In genomic region chr22:37457093-37457893, GRCh38 we compare ENCODE assay signal across 8 cellular contexts. TPM values are rescaled to one million over a fixed set of nuclear protein-coding genes. Genes with fewer than 3 reads are reported as not detected.
DNase-seq lines count a peak whose midpoint lies in the region; ATAC-seq and TF ChIP-seq lines count a peak whose summit lies in the region.

No MANE protein-coding gene starts in this region.

- peaks cover 7% of the 10 kb centered on the region for H3K36me3 Mint-ChIP-seq in activated CD4-positive, alpha-beta memory T cell treated with anti-CD3 and anti-CD28 coated beads, Interleukin-2, amount 10 ng/mL, durations not matched to agents 7 days and 5 days (ENCODE audit: low read depth)
- peaks cover 5% of the 10 kb centered on the region for H3K36me3 Mint-ChIP-seq in effector memory CD8-positive, alpha-beta T cell (ENCODE audit: insufficient read depth)
- no peaks in the 10 kb centered on the region for H3K36me3 Mint-ChIP-seq in mesothelial cell of epicardium

- H3K9me3 Mint-ChIP-seq in activated CD4-positive, alpha-beta memory T cell treated with anti-CD3 and anti-CD28 coated beads, Interleukin-2, amount 10 ng/mL, durations not matched to agents 7 days and 5 days: no peaks in the 10 kb centered on the region
- H3K9me3 Mint-ChIP-seq in effector memory CD8-positive, alpha-beta T cell: no peaks in the 10 kb centered on the region
- H3K9me3 Mint-ChIP-seq in mesothelial cell of epicardium: no peaks in the 10 kb centered on the region

- DNase-seq in AG04450 (ENCODE audit: low read depth, low spot score) (no peak), GM19238 (ENCODE audit: insufficient read length, low spot score) (peak; percentile 82), NCI-H345 (lab: John Stamatoyannopoulos, UW) (peak; percentile 64), mesothelial cell of epicardium (ENCODE audit: low spot score in 2 of 2, unreplicated experiment in 2 of 2) (peak; percentile 67 to 91)
- peak; percentile 87 for DNase-seq in activated CD4-positive, alpha-beta memory T cell treated with anti-CD3 and anti-CD28 coated beads, Interleukin-2, amount 10 ng/mL, durations not matched to agents 7 days and 5 days
- DNase-seq in effector memory CD8-positive, alpha-beta T cell: peak; percentile 81 to 88 (median 85)
- peak; percentile 56 to 80 for DNase-seq in stimulated activated CD8-positive, alpha-beta memory T cell treated with anti-CD3 and anti-CD28 coated beads, Interleukin-4, amount 100 ng/mL, for 4 hours (ENCODE audit: low read depth in 2 of 2, low spot score in 1 of 2)

- peak; percentile 98 for ATAC-seq in effector memory CD8-positive, alpha-beta T cell (replicated peaks)
- no peak for ATAC-seq in HG03469 (IDR thresholded peaks at IDR 0.05; ENCODE audit: unreplicated experiment)

- POLR2A ChIA-PET in AG04450 (lab: Yijun Ruan, JAX): no interaction called here
- POLR2A ChIA-PET in activated CD4-positive, alpha-beta memory T cell treated with anti-CD3 and anti-CD28 coated beads, Interleukin-2, amount 10 ng/mL, durations not matched to agents 7 days and 5 days (lab: Charles Lee): interaction anchor here (0.6 to 2.5 kb wide), 3 partner anchors 140 to 190 kb away, joined by 3 to 17 read pairs (median 3); no protein-coding TSS in a partner anchor

- H3K4me1 Mint-ChIP-seq in activated CD4-positive, alpha-beta memory T cell treated with anti-CD3 and anti-CD28 coated beads, Interleukin-2, amount 10 ng/mL, durations not matched to agents 7 days and 5 days: peaks cover 4% of the 10 kb centered on the region
- peaks cover 0 to 6% of the 10 kb centered on the region in 2 donors for H3K4me1 Mint-ChIP-seq in effector memory CD8-positive, alpha-beta T cell (ENCODE audit: low read depth in 2 of 2)
- H3K4me1 Mint-ChIP-seq in mesothelial cell of epicardium: peaks cover 12% of the 10 kb centered on the region

- H3K4me3 Mint-ChIP-seq in activated CD4-positive, alpha-beta memory T cell treated with anti-CD3 and anti-CD28 coated beads, Interleukin-2, amount 10 ng/mL, durations not matched to agents 7 days and 5 days: no peak overlapping the region
- no peak overlapping the region for H3K4me3 Mint-ChIP-seq in effector memory CD8-positive, alpha-beta T cell
- no peak overlapping the region for H3K4me3 Mint-ChIP-seq in mesothelial cell of epicardium

- H3K27ac ChIP-seq in AG04450 (ENCODE audit: low read depth, low read length): no peak overlapping the region

- H3K27ac Mint-ChIP-seq in activated CD4-positive, alpha-beta memory T cell treated with anti-CD3 and anti-CD28 coated beads, Interleukin-2, amount 10 ng/mL, durations not matched to agents 7 days and 5 days: no peak overlapping the region
- no peak overlapping the region for H3K27ac Mint-ChIP-seq in effector memory CD8-positive, alpha-beta T cell
- no peak overlapping the region for H3K27ac Mint-ChIP-seq in mesothelial cell of epicardium

- H3K9me3 ChIP-seq in AG04450 (ENCODE audit: control insufficient read depth, insufficient read depth, low read length): peaks cover 4% of the 10 kb centered on the region

- TF ChIP-seq CTCF in AG04450 (IDR thresholded peaks at IDR 0.05; ENCODE audit: low read depth, low read length) (peak; percentile 96), mesothelial cell of epicardium (IDR thresholded peaks at IDR 0.05; ENCODE audit: unreplicated experiment) (peak; percentile 94)

- CTCF ChIA-PET in AG04450 (lab: Charles Lee): interaction anchor here (0.7 to 5.5 kb wide), 18 partner anchors 10 to 258 kb away, joined by 3 to 154 read pairs (median 5); no protein-coding TSS in a partner anchor
- CTCF ChIA-PET in activated CD4-positive, alpha-beta memory T cell treated with anti-CD3 and anti-CD28 coated beads, Interleukin-2, amount 10 ng/mL, durations not matched to agents 7 days and 5 days (lab: Charles Lee): interaction anchor here (0.6 to 4.5 kb wide), 11 partner anchors 15 to 378 kb away, joined by 3 to 53 read pairs (median 3); no protein-coding TSS in a partner anchor

- no peaks in the 10 kb centered on the region for H3K27me3 Mint-ChIP-seq in activated CD4-positive, alpha-beta memory T cell treated with anti-CD3 and anti-CD28 coated beads, Interleukin-2, amount 10 ng/mL, durations not matched to agents 7 days and 5 days
- no peaks in the 10 kb centered on the region for H3K27me3 Mint-ChIP-seq in effector memory CD8-positive, alpha-beta T cell
- H3K27me3 Mint-ChIP-seq in mesothelial cell of epicardium (ENCODE audit: low read depth): peaks cover 46% of the 10 kb centered on the region

- no peak overlapping the region for H3K4me3 ChIP-seq in AG04450 (ENCODE audit: low read depth, low read length)

- peaks cover 8% of the 10 kb centered on the region for H3K27me3 ChIP-seq in AG04450 (ENCODE audit: control insufficient read depth, insufficient read depth, low read length)

RNA-seq across cellular contexts. Expression of gene MFNG, which starts 28.9 kb away (rescaled TPM):
- 0.04 and 0.06 TPM in 2 replicates for polyA plus RNA-seq in AG04450 (2011; rRNA removed)
- polyA minus RNA-seq in AG04450 (2011; rRNA and poly(A)+ RNA removed): not detected in 2 replicates
- 100 to 1,000 TPM; 200 to 203 TPM for total RNA-seq in activated CD4-positive, alpha-beta memory T cell treated with anti-CD3 and anti-CD28 coated beads, Interleukin-2, amount 10 ng/mL, durations not matched to agents 7 days and 5 days
- total RNA-seq in mesothelial cell of epicardium: 0.83 to 0.97 TPM (median 0.91 TPM) in 3 replicates

RNA-seq across cellular contexts. Expression of gene ELFN2, which starts 30.0 kb away (rescaled TPM):
- 2.6 and 3.8 TPM in 2 replicates for polyA plus RNA-seq in AG04450 (2011; rRNA removed)
- 4.2 and 4.9 TPM in 2 replicates for polyA minus RNA-seq in AG04450 (2011; rRNA and poly(A)+ RNA removed)
- total RNA-seq in activated CD4-positive, alpha-beta memory T cell treated with anti-CD3 and anti-CD28 coated beads, Interleukin-2, amount 10 ng/mL, durations not matched to agents 7 days and 5 days: under 1 TPM; 0.28 to 0.38 TPM
- 4.1 to 4.2 TPM (median 4.1 TPM) in 3 replicates for total RNA-seq in mesothelial cell of epicardium

Comparison
In these comparisons a context has a peak if more than half of its experiments do, and no peak if none do; other contexts are left out.
1. RNA of gene MFNG, which starts 28.9 kb away (total RNA-seq): 200 to 203 TPM in activated CD4-positive, alpha-beta memory T cell treated with anti-CD3 and anti-CD28 coated beads, Interleukin-2, amount 10 ng/mL, durations not matched to agents 7 days and 5 days; 0.83 to 0.97 TPM in mesothelial cell of epicardium; every median in the first group is over 100 times any median in the second.